In genomic region chr1:1079408-1080121, GRCh38 we compare ENCODE assay signal across 8 cellular contexts. TPM values are rescaled to one million over a fixed set of nuclear protein-coding genes. Genes with fewer than 3 reads are reported as not detected.
DNase-seq lines count a peak whose midpoint lies in the region; FAIRE-seq and TF ChIP-seq lines count a peak whose summit lies in the region.

No MANE protein-coding gene starts in this region.

- peak; percentile 93 for DNase-seq in AG08395 (ENCODE audit: low spot score)
- peak; percentile 68 for DNase-seq in GM12892 (ENCODE audit: insufficient read length)
- DNase-seq in NCI-H1694 (lab: John Stamatoyannopoulos, UW), result peak; percentile 36
- DNase-seq in activated T-cell treated with anti-CD3 and anti-CD28 coated beads, Interleukin-2, amount 50 U/mL, for 1 hour, result peak; percentile 52
- peak; percentile 85 for DNase-seq in fibroblast of pulmonary artery (ENCODE audit: low read depth)
- peak; percentile 80 for DNase-seq in neural progenitor cell (ENCODE audit: low spot score)
- DNase-seq in D721Med (ENCODE audit: insufficient read length, low spot score), result no peak
- DNase-seq in NCI-H2029 (lab: John Stamatoyannopoulos, UW), result no peak

- peaks cover 10% of the 10 kb centered on the region for H3F3A ChIP-seq in neural progenitor cell (ENCODE audit: low read depth)

- peaks cover 2% of the 10 kb centered on the region for H3K4me1 Mint-ChIP-seq in neural progenitor cell

- peak overlapping the region; percentile 78 for H3K4me2 ChIP-seq in neural progenitor cell

- no peaks in the 10 kb centered on the region for H3K9me3 ChIP-seq in neural progenitor cell (ENCODE audit: low read depth)

- peak; percentile 86 for FAIRE-seq in GM12892 (lab: Jason Lieb, UNC)
- no peak for FAIRE-seq in D721Med (lab: Jason Lieb, UNC)

- H3K4me1 ChIP-seq in neural progenitor cell, result peaks cover 7% of the 10 kb centered on the region

- no peak overlapping the region for H3K9ac ChIP-seq in neural progenitor cell

- TF ChIP-seq POLR2A in GM12892 (IDR thresholded peaks at IDR 0.05; ENCODE audit: low read depth, low read length), result no peak

- H3K4me3 ChIP-seq in fibroblast of pulmonary artery (replicated peaks; ENCODE audit: low read depth, low read length) (peak overlapping the region; percentile 17), neural progenitor cell (peak overlapping the region; percentile 36)

- no peak overlapping the region for H3K27ac ChIP-seq in neural progenitor cell

- peak overlapping the region; percentile 46 for H3K4me3 Mint-ChIP-seq in neural progenitor cell

- no peaks in the 10 kb centered on the region for H3K79me2 ChIP-seq in neural progenitor cell (ENCODE audit: low read depth)

- H3K9me3 Mint-ChIP-seq in neural progenitor cell, result no peaks in the 10 kb centered on the region

- H3K27me3 Mint-ChIP-seq in neural progenitor cell (ENCODE audit: insufficient read depth, low read depth), result peaks cover 10% of the 10 kb centered on the region

- no peaks in the 10 kb centered on the region for H3K36me3 ChIP-seq in neural progenitor cell

- no peak overlapping the region for H2AFZ ChIP-seq in neural progenitor cell (replicated peaks)

- no peak overlapping the region for H3K27ac Mint-ChIP-seq in neural progenitor cell

- no peaks in the 10 kb centered on the region for H4K20me1 ChIP-seq in neural progenitor cell (ENCODE audit: low read depth)

- H3K27me3 ChIP-seq in neural progenitor cell, result peaks cover 27% of the 10 kb centered on the region

- TF ChIP-seq CTCF in fibroblast of pulmonary artery (IDR thresholded peaks at IDR 0.05; ENCODE audit: low read length, missing control alignments), result no peak
- TF ChIP-seq CTCF in neural progenitor cell (IDR thresholded peaks at IDR 0.05), result no peak
- TF ChIP-seq CTCF in D721Med (IDR thresholded peaks at IDR 0.05; ENCODE audit: insufficient read depth, missing control alignments), result no peak

- H3K36me3 Mint-ChIP-seq in neural progenitor cell, result no peaks in the 10 kb centered on the region

RNA-seq across cellular contexts. Expression of gene RNF223, which starts 5.5 kb away (rescaled TPM):
- polyA plus RNA-seq in GM12892 (2012; ENCODE audit: missing spikeins), result 0.21 TPM
- not detected in 2 replicates for total RNA-seq in neural progenitor cell (ENCODE audit: low replicate concordance)

RNA-seq across cellular contexts. Expression of gene C1orf159, which starts 36.3 kb away (rescaled TPM):
- 2.9 TPM for polyA plus RNA-seq in GM12892 (2012; ENCODE audit: missing spikeins)
- total RNA-seq in neural progenitor cell (ENCODE audit: low replicate concordance), result 8.0 and 24.0 TPM in 2 replicates

RNA-seq across cellular contexts. Expression of gene AGRN, which starts 59.6 kb away (rescaled TPM):
- 15.1 TPM for polyA plus RNA-seq in GM12892 (2012; ENCODE audit: missing spikeins)
- total RNA-seq in neural progenitor cell (ENCODE audit: low replicate concordance), result 34.1 and 142 TPM in 2 replicates

Comparison
In these comparisons a context has a peak if more than half of its experiments do, and no peak if none do; other contexts are left out.
1. DNase-seq: peak in AG08395 (single experiment), GM12892 (single experiment), NCI-H1694 (single experiment), activated T-cell treated with anti-CD3 and anti-CD28 coated beads, Interleukin-2, amount 50 U/mL, for 1 hour (single experiment), fibroblast of pulmonary artery (single experiment) and neural progenitor cell (single experiment); none in D721Med (single experiment) and NCI-H2029 (single experiment).